ENCODE assay signal across 19 cellular contexts in the genomic region with DNA sequence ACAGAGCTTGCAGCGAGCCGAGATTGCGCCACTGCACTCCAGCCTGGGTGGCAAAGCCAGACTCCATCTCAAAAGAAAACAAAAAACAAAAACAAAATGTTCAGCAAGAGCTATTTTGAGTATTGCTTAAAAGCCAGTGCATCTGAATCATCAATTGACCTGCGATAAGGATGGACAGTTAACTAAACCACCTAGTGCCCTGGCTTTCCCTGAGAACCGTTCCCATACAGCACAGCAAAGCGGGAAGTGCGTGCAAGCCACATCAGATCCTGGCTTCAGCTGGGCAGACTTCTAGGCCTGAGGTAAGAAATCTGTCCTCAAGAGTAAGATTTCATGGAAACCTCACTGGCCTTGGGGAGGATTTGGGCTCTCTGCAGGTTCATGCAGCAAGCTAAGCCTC. TPM values are rescaled to one million over a fixed set of nuclear protein-coding genes. Genes with fewer than 3 reads are reported as not detected.
A peak's percentile ranks its signal among the peaks of the same experiment; 100 is the strongest.
DNase-seq lines count a peak whose midpoint lies in the region; ATAC-seq and TF ChIP-seq lines count a peak whose summit lies in the region.
"Had no signal": no experiment of that assay in that cellular context is flagged by ENCODE, and none has a peak within 500 bp of the region (broad histone marks: within the 10 kb centered on the region; RNA-seq: fewer than 3 reads in every experiment).

No MANE protein-coding gene starts in this region.

- no peaks in the 10 kb centered on the region for H4K20me1 ChIP-seq in OCI-LY1 (ENCODE audit: insufficient read depth, low read length)

- no peaks in the 10 kb centered on the region for H3K9me3 ChIP-seq in OCI-LY1 (ENCODE audit: low read length)
- H3K9me3 ChIP-seq: HAP-1, SJCRH30 had no signal

- no CpG with 5 or more reads among the region's 7 CpGs for WGBS in mesendoderm (ENCODE audit: extremely low coverage, insufficient coverage, low lambda C conversion rate)

- no peak overlapping the region for H2AK5ac ChIP-seq in mesendoderm (ENCODE audit: low read length)

- H3K4me2 ChIP-seq in OCI-LY1 (ENCODE audit: low read length) (no peak overlapping the region), mesendoderm (ENCODE audit: low read length) (no peak overlapping the region)

- H3K18ac ChIP-seq in mesendoderm (ENCODE audit: low read length): no peak overlapping the region

- no peak overlapping the region for H3K4ac ChIP-seq in mesendoderm (ENCODE audit: low read depth, low read length)

- no peak overlapping the region for H3K4me3 Mint-ChIP-seq in activated CD8-positive, alpha-beta T cell treated with anti-CD3 and anti-CD28 coated beads, Interleukin-2, amount 10 ng/mL, durations not matched to agents 7 days and 5 days
- no peak overlapping the region for H3K4me3 Mint-ChIP-seq in activated CD8-positive, alpha-beta T cell treated with anti-CD3 and anti-CD28 coated beads for 36 hours
- H3K4me3 Mint-ChIP-seq in type B pancreatic cell: peak overlapping the region; percentile 73

- no peak overlapping the region for H3K23ac ChIP-seq in mesendoderm (ENCODE audit: low read length)

- H3K27ac ChIP-seq in OCI-LY1 (ENCODE audit: low read depth, low read length, poor library complexity, severe bottlenecking) (peak overlapping the region; percentile 13), mesendoderm (ENCODE audit: low read depth, low read length) (no peak overlapping the region)
- H3K27ac ChIP-seq: 22Rv1, HL-60, PC-9, SJCRH30 had no signal

- H3F3A ChIP-seq in OCI-LY1 (ENCODE audit: insufficient read depth, low read length): no peaks in the 10 kb centered on the region

- H3K27me3 ChIP-seq in OCI-LY1 (ENCODE audit: insufficient read depth, low read length) (no peaks in the 10 kb centered on the region), mesendoderm (ENCODE audit: insufficient read depth, low read length, poor library complexity) (no peaks in the 10 kb centered on the region)
- H3K27me3 ChIP-seq: SJCRH30 had no signal

- H4K5ac ChIP-seq in mesendoderm (ENCODE audit: low read length): no peak overlapping the region

- peak overlapping the region; percentile 49 for H3K56ac ChIP-seq in mesendoderm (ENCODE audit: low read length)

- POLR2A ChIA-PET in activated CD8-positive, alpha-beta T cell treated with anti-CD3 and anti-CD28 coated beads, Interleukin-2, amount 10 ng/mL, durations not matched to agents 7 days and 5 days (lab: Charles Lee): no interaction called here
- POLR2A ChIA-PET in activated CD8-positive, alpha-beta T cell treated with anti-CD3 and anti-CD28 coated beads for 36 hours (lab: Charles Lee): interaction anchor here (0.6 to 1.0 kb wide), 3 partner anchors 30 to 336 kb away, joined by 3 read pairs; a partner anchor contains a TSS

- no peak overlapping the region for H4K8ac ChIP-seq in mesendoderm (ENCODE audit: low read depth, low read length)

- H2BK15ac ChIP-seq in mesendoderm (replicated peaks; ENCODE audit: low read depth): no peak overlapping the region

- no peak overlapping the region for H2BK120ac ChIP-seq in mesendoderm (ENCODE audit: low read depth, low read length)

- intact Hi-C loops in activated CD8-positive, alpha-beta T cell treated with anti-CD3 and anti-CD28 coated beads for 36 hours (cut with micrococcal nuclease): no loop called here

- H3K9me2 ChIP-seq in OCI-LY1 (ENCODE audit: low read depth, low read length): no peaks in the 10 kb centered on the region

- ATAC-seq in activated CD8-positive, alpha-beta T cell treated with anti-CD3 and anti-CD28 coated beads, Interleukin-2, amount 10 ng/mL, durations not matched to agents 7 days and 5 days: no peak
- ATAC-seq in activated CD8-positive, alpha-beta T cell treated with anti-CD3 and anti-CD28 coated beads for 36 hours: no peak
- no peak for ATAC-seq in GM19035 (IDR thresholded peaks at IDR 0.05; ENCODE audit: unreplicated experiment)
- ATAC-seq in GM19463 (IDR thresholded peaks at IDR 0.05; ENCODE audit: unreplicated experiment): no peak

- no peak for DNase-seq in activated CD8-positive, alpha-beta T cell treated with anti-CD3 and anti-CD28 coated beads, Interleukin-2, amount 10 ng/mL, durations not matched to agents 7 days and 5 days
- no peak for DNase-seq in activated CD8-positive, alpha-beta T cell treated with anti-CD3 and anti-CD28 coated beads for 36 hours
- DNase-seq in mesendoderm (no peak), type B pancreatic cell (ENCODE audit: extremely low spot score, unreplicated experiment) (no peak), DMS 273 (lab: John Stamatoyannopoulos, UW; ENCODE audit: unreplicated experiment) (no peak)
- DNase-seq: CD4-positive, CD25-positive, alpha-beta regulatory T cell; NCI-H1417; NCI-H187; NCI-H226; NCI-H524; NCI-H82; PC-9; SJCRH30 had no signal

- CTCF ChIA-PET in activated CD8-positive, alpha-beta T cell treated with anti-CD3 and anti-CD28 coated beads, Interleukin-2, amount 10 ng/mL, durations not matched to agents 7 days and 5 days (lab: Charles Lee): interaction anchor here (1.7 kb wide), 1 partner anchor 48 kb away, joined by 5 read pairs; a partner anchor contains a TSS
- CTCF ChIA-PET in activated CD8-positive, alpha-beta T cell treated with anti-CD3 and anti-CD28 coated beads for 36 hours (lab: Charles Lee): interaction anchor here (0.6 to 0.9 kb wide), 2 partner anchors 22 to 251 kb away, joined by 3 read pairs; no protein-coding TSS in a partner anchor

- no peak overlapping the region for H2AFZ ChIP-seq in OCI-LY1 (ENCODE audit: low read length)
- H2AFZ ChIP-seq: PC-9 had no signal

- H2BK5ac ChIP-seq in mesendoderm (ENCODE audit: low read length): no peak overlapping the region

- H3K27me3 Mint-ChIP-seq in activated CD8-positive, alpha-beta T cell treated with anti-CD3 and anti-CD28 coated beads, Interleukin-2, amount 10 ng/mL, durations not matched to agents 7 days and 5 days (ENCODE audit: low read depth): no peaks in the 10 kb centered on the region
- H3K27me3 Mint-ChIP-seq in activated CD8-positive, alpha-beta T cell treated with anti-CD3 and anti-CD28 coated beads for 36 hours: no peaks in the 10 kb centered on the region
- H3K27me3 Mint-ChIP-seq in type B pancreatic cell: no peaks in the 10 kb centered on the region
- H3K27me3 Mint-ChIP-seq: CD4-positive, CD25-positive, alpha-beta regulatory T cell had no signal

- H3K4me1 ChIP-seq in OCI-LY1 (ENCODE audit: insufficient read depth, low read length, severe bottlenecking) (peaks cover 11% of the 10 kb centered on the region), mesendoderm (ENCODE audit: control insufficient read depth, low read depth, low read length) (no peaks in the 10 kb centered on the region)
- H3K4me1 ChIP-seq: SJCRH30 had no signal

- H3K27ac Mint-ChIP-seq in activated CD8-positive, alpha-beta T cell treated with anti-CD3 and anti-CD28 coated beads, Interleukin-2, amount 10 ng/mL, durations not matched to agents 7 days and 5 days: peak overlapping the region; percentile 65
- H3K27ac Mint-ChIP-seq in activated CD8-positive, alpha-beta T cell treated with anti-CD3 and anti-CD28 coated beads for 36 hours: no peak overlapping the region
- peak overlapping the region; percentile 70 for H3K27ac Mint-ChIP-seq in type B pancreatic cell

- H3K79me2 ChIP-seq in OCI-LY1 (ENCODE audit: insufficient read depth, low read length) (no peaks in the 10 kb centered on the region), mesendoderm (ENCODE audit: control insufficient read depth, insufficient read depth, low read length) (no peaks in the 10 kb centered on the region)

- H3K4me1 Mint-ChIP-seq in activated CD8-positive, alpha-beta T cell treated with anti-CD3 and anti-CD28 coated beads, Interleukin-2, amount 10 ng/mL, durations not matched to agents 7 days and 5 days (ENCODE audit: low read depth): peaks cover 13% of the 10 kb centered on the region
- H3K4me1 Mint-ChIP-seq in activated CD8-positive, alpha-beta T cell treated with anti-CD3 and anti-CD28 coated beads for 36 hours (ENCODE audit: low read depth): peaks cover 4% of the 10 kb centered on the region
- peaks cover 7% of the 10 kb centered on the region for H3K4me1 Mint-ChIP-seq in type B pancreatic cell (ENCODE audit: unreplicated experiment)

- no peaks in the 10 kb centered on the region for H3K9me3 Mint-ChIP-seq in activated CD8-positive, alpha-beta T cell treated with anti-CD3 and anti-CD28 coated beads, Interleukin-2, amount 10 ng/mL, durations not matched to agents 7 days and 5 days (ENCODE audit: insufficient read depth)
- H3K9me3 Mint-ChIP-seq in activated CD8-positive, alpha-beta T cell treated with anti-CD3 and anti-CD28 coated beads for 36 hours: no peaks in the 10 kb centered on the region
- H3K9me3 Mint-ChIP-seq in type B pancreatic cell: no peaks in the 10 kb centered on the region
- H3K9me3 Mint-ChIP-seq: CD4-positive, CD25-positive, alpha-beta regulatory T cell had no signal

- H3K36me3 Mint-ChIP-seq in activated CD8-positive, alpha-beta T cell treated with anti-CD3 and anti-CD28 coated beads, Interleukin-2, amount 10 ng/mL, durations not matched to agents 7 days and 5 days (ENCODE audit: low read depth): peaks cover 7% of the 10 kb centered on the region
- no peaks in the 10 kb centered on the region for H3K36me3 Mint-ChIP-seq in activated CD8-positive, alpha-beta T cell treated with anti-CD3 and anti-CD28 coated beads for 36 hours (ENCODE audit: low read depth)
- peaks cover 5% of the 10 kb centered on the region for H3K36me3 Mint-ChIP-seq in type B pancreatic cell
- H3K36me3 Mint-ChIP-seq: CD4-positive, CD25-positive, alpha-beta regulatory T cell had no signal

- H3K79me1 ChIP-seq in mesendoderm (ENCODE audit: low read length): peaks cover 2% of the 10 kb centered on the region

- H3K9ac ChIP-seq in OCI-LY1 (ENCODE audit: low read length): no peak overlapping the region
- H3K9ac ChIP-seq in mesendoderm (ENCODE audit: low read length): no peak overlapping the region

- no peak overlapping the region for H3K4me3 ChIP-seq in OCI-LY1 (ENCODE audit: low read depth, low read length, poor library complexity, severe bottlenecking)
- H3K4me3 ChIP-seq in mesendoderm (ENCODE audit: low read length): no peak overlapping the region
- H3K4me3 ChIP-seq: HAP-1, PC-9, SJCRH30 had no signal

- TF ChIP-seq CTCF in activated CD8-positive, alpha-beta T cell treated with anti-CD3 and anti-CD28 coated beads for 36 hours (IDR thresholded peaks at IDR 0.05): no peak
- TF ChIP-seq CTCF in OCI-LY1 (IDR thresholded peaks at IDR 0.05; ENCODE audit: low read length): no peak
- TF ChIP-seq CTCF in type B pancreatic cell (conservative IDR thresholded peaks at IDR 0.05): no peak

- H3K36me3 ChIP-seq in OCI-LY1 (ENCODE audit: insufficient read depth, low read length): 0 out of 2 replicates have a peak, but pooled peaks cover 6% of the 10 kb centered on the region
- H3K36me3 ChIP-seq in mesendoderm (ENCODE audit: control insufficient read depth, insufficient read depth, low read length): no peaks in the 10 kb centered on the region
- H3K36me3 ChIP-seq: SJCRH30 had no signal

RNA-seq across cellular contexts. Expression of a gene that starts 2.7 kb away (rescaled TPM):
- 10 to 100 TPM; 68.9 to 76.3 TPM for total RNA-seq in activated CD8-positive, alpha-beta T cell treated with anti-CD3 and anti-CD28 coated beads, Interleukin-2, amount 10 ng/mL, durations not matched to agents 7 days and 5 days
- 10 to 100 TPM; 24.3 to 25.6 TPM for total RNA-seq in activated CD8-positive, alpha-beta T cell treated with anti-CD3 and anti-CD28 coated beads for 36 hours
- 21.0 TPM for polyA plus RNA-seq in mesendoderm (2013, experiment 1 of 2)
- 21.1 TPM for polyA plus RNA-seq in mesendoderm (2013, experiment 2 of 2)
- 65.0 and 70.6 TPM in 2 replicates for total RNA-seq in type B pancreatic cell (ENCODE audit: low replicate concordance)

RNA-seq across cellular contexts. Expression of a gene that starts 35.1 kb away (rescaled TPM):
- total RNA-seq in activated CD8-positive, alpha-beta T cell treated with anti-CD3 and anti-CD28 coated beads, Interleukin-2, amount 10 ng/mL, durations not matched to agents 7 days and 5 days: 100 to 1,000 TPM; 574 to 607 TPM
- total RNA-seq in activated CD8-positive, alpha-beta T cell treated with anti-CD3 and anti-CD28 coated beads for 36 hours: 100 to 1,000 TPM; 749 to 755 TPM
- 1,074 TPM for polyA plus RNA-seq in mesendoderm (2013, experiment 1 of 2)
- polyA plus RNA-seq in mesendoderm (2013, experiment 2 of 2): 1,092 TPM
- total RNA-seq in type B pancreatic cell (ENCODE audit: low replicate concordance): 450 and 545 TPM in 2 replicates

RNA-seq across cellular contexts. Expression of a gene that starts 48.4 kb away (rescaled TPM):
- 1 to 10 TPM; 7.6 to 8.0 TPM for total RNA-seq in activated CD8-positive, alpha-beta T cell treated with anti-CD3 and anti-CD28 coated beads, Interleukin-2, amount 10 ng/mL, durations not matched to agents 7 days and 5 days
- 10 to 100 TPM in 1 of 2 experiments, 1 to 10 TPM in 1; 9.3 to 10.7 TPM for total RNA-seq in activated CD8-positive, alpha-beta T cell treated with anti-CD3 and anti-CD28 coated beads for 36 hours
- polyA plus RNA-seq in mesendoderm (2013, experiment 1 of 2): 5.9 TPM
- polyA plus RNA-seq in mesendoderm (2013, experiment 2 of 2): 5.8 TPM
- total RNA-seq in type B pancreatic cell (ENCODE audit: low replicate concordance): 6.9 and 11.7 TPM in 2 replicates
